Comparison of ENCODE assay signal across 22 cellular contexts in genomic region chr14:23127861-23128260, GRCh38. TPM values are rescaled to one million over a fixed set of nuclear protein-coding genes. Genes with fewer than 3 reads are reported as not detected.
"Had no signal": no experiment of that assay in that cellular context is flagged by ENCODE, and none has a peak within 500 bp of the region (broad histone marks: within the 10 kb centered on the region; RNA-seq: fewer than 3 reads in every experiment).

No MANE protein-coding gene starts in this region.

- H3K4me2 ChIP-seq: smooth muscle cell had no signal

- H3K4me1 ChIP-seq: lower lobe of right lung had no signal

- H3K9me3 ChIP-seq: esophagus muscularis mucosa, lower lobe of right lung, SJCRH30 had no signal

- H3K27me3 ChIP-seq: cardiac muscle cell, esophagus muscularis mucosa had no signal

- H3K27me3 Mint-ChIP-seq: activated CD4-positive, alpha-beta T cell treated with anti-CD3 and anti-CD28 coated beads for 36 hours; activated naive CD8-positive, alpha-beta T cell had no signal

- H3K27ac ChIP-seq: cardiac muscle cell, esophagus muscularis mucosa, lower lobe of right lung, SJCRH30 had no signal

- H3K4me3 ChIP-seq: cardiac muscle cell, esophagus muscularis mucosa, lower lobe of right lung, SJCRH30, smooth muscle cell had no signal

- ATAC-seq: activated CD4-positive, alpha-beta T cell treated with anti-CD3 and anti-CD28 coated beads for 36 hours; lower lobe of right lung had no signal

- DNase-seq: activated CD4-positive, alpha-beta T cell treated with anti-CD3 and anti-CD28 coated beads for 36 hours; activated CD8-positive, alpha-beta memory T cell treated with anti-CD3 and anti-CD28 coated beads for 24 hours; amygdala; dermis blood vessel endothelial cell; effector memory CD4-positive, alpha-beta T cell; lower lobe of right lung; SJCRH30; stimulated activated CD4-positive, alpha-beta T cell treated with anti-CD3 and anti-CD28 coated beads, Interleukin-4, amount 100 ng/mL, for 24 hours; stimulated activated naive CD4-positive, alpha-beta T cell had no signal

- H3K4me1 Mint-ChIP-seq: activated CD4-positive, alpha-beta T cell treated with anti-CD3 and anti-CD28 coated beads for 36 hours had no signal

- H3K9me3 Mint-ChIP-seq: nephron; T-helper 1 cell treated with Interleukin-12 subunit alpha and Interleukin-12 subunit beta and Interleukin-4 antibody, amounts not matched to agents 30 μg/mL and 1 μg/mL, for 36 hours had no signal

- H3K27ac Mint-ChIP-seq: activated CD4-positive, alpha-beta T cell treated with anti-CD3 and anti-CD28 coated beads for 36 hours; activated naive CD8-positive, alpha-beta T cell; nephron; T-helper 1 cell treated with Interleukin-12 subunit alpha and Interleukin-12 subunit beta and Interleukin-4 antibody, amounts not matched to agents 30 μg/mL and 1 μg/mL, for 36 hours had no signal

- H3K36me3 ChIP-seq: cardiac muscle cell, SJCRH30 had no signal

- H3K4me3 Mint-ChIP-seq: activated CD4-positive, alpha-beta T cell treated with anti-CD3 and anti-CD28 coated beads for 36 hours; activated naive CD8-positive, alpha-beta T cell; nephron; T-helper 1 cell treated with Interleukin-12 subunit alpha and Interleukin-12 subunit beta and Interleukin-4 antibody, amounts not matched to agents 30 μg/mL and 1 μg/mL, for 36 hours had no signal

RNA-seq across cellular contexts. Expression of gene CEBPE, which starts 8.8 kb away (rescaled TPM):
- total RNA-seq: cardiac muscle cell, chondrocyte, dermis blood vessel endothelial cell, endothelial cell of umbilical vein, mesenteric fat pad, osteocyte, pulmonary artery endothelial cell, SJCRH30, smooth muscle cell, ureter had no signal
- polyA plus RNA-seq: cardiac muscle cell, endothelial cell of umbilical vein, smooth muscle cell had no signal

RNA-seq across cellular contexts. Expression of gene CIROP, which starts 23.1 kb away (rescaled TPM):
- total RNA-seq: activated CD4-positive, alpha-beta T cell treated with anti-CD3 and anti-CD28 coated beads for 36 hours; chondrocyte; dermis blood vessel endothelial cell; endothelial cell of umbilical vein; lower lobe of right lung; mesenteric fat pad; osteocyte; pulmonary artery endothelial cell; sciatic nerve; SJCRH30; smooth muscle cell; ureter had no signal
- polyA plus RNA-seq: cardiac muscle cell, endothelial cell of umbilical vein, smooth muscle cell had no signal

RNA-seq across cellular contexts. Expression of gene SLC7A8, which starts 55.6 kb away (rescaled TPM):
- total RNA-seq: dermis blood vessel endothelial cell had no signal
